Comparison of ENCODE assay signal across 39 cellular contexts in genomic region chr2:128807317-128807716, GRCh38.
"Had no signal": no experiment of that assay in that cellular context is flagged by ENCODE, and none has a peak within 500 bp of the region (broad histone marks: within the 10 kb centered on the region; RNA-seq: fewer than 3 reads in every experiment).

No MANE protein-coding gene starts in this region.

- H3K4me1 ChIP-seq: ascending aorta, body of pancreas, breast epithelium had no signal

- H3K36me3 ChIP-seq: adrenal gland, ascending aorta, brain microvascular endothelial cell, breast epithelium, cardiac muscle cell had no signal

- H3K9me3 ChIP-seq: adrenal gland, ascending aorta, body of pancreas, breast epithelium had no signal

- H3K27ac Mint-ChIP-seq: activated naive CD4-positive, alpha-beta T cell treated with anti-CD3 and anti-CD28 coated beads for 36 hours; activated naive CD4-positive, alpha-beta T cell treated with anti-CD3 and anti-CD28 coated beads, Interleukin-2, amount 10 ng/mL, durations not matched to agents 7 days and 5 days; activated naive CD4-positive, alpha-beta T cell treated with anti-CD3 and anti-CD28 coated beads, Interleukin-2, amount 50 U/mL, for 24 hours; activated naive CD4-positive, alpha-beta T cell treated with anti-CD3 and anti-CD28 coated beads, Interleukin-2, amount 50 U/mL, for 72 hours; activated naive CD8-positive, alpha-beta T cell; activated naive CD8-positive, alpha-beta T cell treated with anti-CD3 and anti-CD28 coated beads for 36 hours; activated naive CD8-positive, alpha-beta T cell treated with anti-CD3 and anti-CD28 coated beads, Interleukin-2, amount 10 ng/mL, durations not matched to agents 7 days and 5 days; activated naive CD8-positive, alpha-beta T cell treated with anti-CD3 and anti-CD28 coated beads, Interleukin-2, amount 50 U/mL, for 24 hours; activated T-cell treated with anti-CD3 and anti-CD28 coated beads, Interleukin-2, amount 50 U/mL, for 72 hours; activated T-helper 1 cell treated with anti-CD3 and anti-CD28 coated beads, Interleukin-12 subunit alpha, Interleukin-12 subunit beta, Interleukin-2, Interleukin-4 antibody, amounts not matched to agents 30 ng/mL and 10 ng/mL and 1 ng/mL, durations not matched to agents 14 hours and 24 hours and 36 hours; activated T-helper 17 cell treated with anti-CD3 and anti-CD28 coated beads, Interleukin-2, amount 50 U/mL, for 72 hours; activated T-helper 2 cell treated with anti-CD3 and anti-CD28 coated beads, Interferon-gamma antibody, Interleukin-2, Interleukin-4, amounts not matched to agents 10 μg/mL and 5 μg/mL and 100 μg/mL, durations not matched to agents 14 hours and 24 hours and 36 hours; brain had no signal

- H3K27me3 ChIP-seq: adrenal gland, ascending aorta, body of pancreas, brain microvascular endothelial cell, breast epithelium, cardiac muscle cell had no signal

- FAIRE-seq: astrocyte, bronchial epithelial cell, colon had no signal

- H3K4me1 Mint-ChIP-seq: activated naive CD4-positive, alpha-beta T cell treated with anti-CD3 and anti-CD28 coated beads, Interleukin-2, amount 10 ng/mL, durations not matched to agents 7 days and 5 days; activated naive CD4-positive, alpha-beta T cell treated with anti-CD3 and anti-CD28 coated beads, Interleukin-2, amount 50 U/mL, for 24 hours; activated naive CD8-positive, alpha-beta T cell treated with anti-CD3 and anti-CD28 coated beads for 36 hours; activated naive CD8-positive, alpha-beta T cell treated with anti-CD3 and anti-CD28 coated beads, Interleukin-2, amount 10 ng/mL, durations not matched to agents 7 days and 5 days; activated naive CD8-positive, alpha-beta T cell treated with anti-CD3 and anti-CD28 coated beads, Interleukin-2, amount 50 U/mL, for 24 hours; activated T-helper 17 cell treated with anti-CD3 and anti-CD28 coated beads, Interleukin-2, amount 50 U/mL, for 72 hours; central memory CD8-positive, alpha-beta T cell had no signal

- DNase-seq: activated effector memory CD4-positive, alpha-beta T cell treated with anti-CD3 and anti-CD28 coated beads, Interleukin-2, amount 50 U/mL, for 16 hours; activated effector memory CD4-positive, alpha-beta T cell treated with Interleukin-2 at 50 U/mL for 16 hours; activated gamma-delta T cell; activated gamma-delta T cell treated with Interleukin-2 at 50 U/mL for 16 hours; activated naive CD4-positive, alpha-beta T cell; activated naive CD4-positive, alpha-beta T cell treated with anti-CD3 and anti-CD28 coated beads for 36 hours; activated naive CD4-positive, alpha-beta T cell treated with anti-CD3 and anti-CD28 coated beads, Interleukin-2, amount 10 ng/mL, durations not matched to agents 7 days and 5 days; activated naive CD4-positive, alpha-beta T cell treated with anti-CD3 and anti-CD28 coated beads, Interleukin-2, amount 50 U/mL, for 16 hours; activated naive CD4-positive, alpha-beta T cell treated with Interleukin-2 at 50 U/mL for 16 hours; activated naive CD8-positive, alpha-beta T cell treated with anti-CD3 and anti-CD28 coated beads for 36 hours; activated naive CD8-positive, alpha-beta T cell treated with anti-CD3 and anti-CD28 coated beads, Interleukin-2, amount 10 ng/mL, durations not matched to agents 7 days and 5 days; activated naive CD8-positive, alpha-beta T cell treated with anti-CD3 and anti-CD28 coated beads, Interleukin-2, amount 50 U/mL, for 24 hours; activated T-cell treated with anti-CD3 and anti-CD28 coated beads, Interleukin-2, amount 50 U/mL, for 4 hours; activated T-cell treated with anti-CD3 and anti-CD28 coated beads, Interleukin-2, amount 50 U/mL, for 48 hours; activated T-cell treated with anti-CD3 and anti-CD28 coated beads, Interleukin-2, amount 50 U/mL, for 72 hours; adrenal gland; amniotic stem cell; amygdala; anterior cingulate cortex; aorta; body of pancreas; brain microvascular endothelial cell; caudate nucleus; central memory CD4-positive, alpha-beta T cell; cerebellar nuclear complex had no signal

- H3K4me3 ChIP-seq: adrenal gland, ascending aorta, body of pancreas, breast epithelium, cardiac muscle cell had no signal

- H3K27ac ChIP-seq: adrenal gland, ascending aorta, body of pancreas, brain microvascular endothelial cell, breast epithelium, cardiac muscle cell had no signal

- H3K36me3 Mint-ChIP-seq: activated naive CD4-positive, alpha-beta T cell treated with anti-CD3 and anti-CD28 coated beads, Interleukin-2, amount 10 ng/mL, durations not matched to agents 7 days and 5 days; activated naive CD4-positive, alpha-beta T cell treated with anti-CD3 and anti-CD28 coated beads, Interleukin-2, amount 50 U/mL, for 24 hours; activated naive CD4-positive, alpha-beta T cell treated with anti-CD3 and anti-CD28 coated beads, Interleukin-2, amount 50 U/mL, for 72 hours; activated naive CD8-positive, alpha-beta T cell; activated naive CD8-positive, alpha-beta T cell treated with anti-CD3 and anti-CD28 coated beads for 36 hours; activated naive CD8-positive, alpha-beta T cell treated with anti-CD3 and anti-CD28 coated beads, Interleukin-2, amount 10 ng/mL, durations not matched to agents 7 days and 5 days had no signal

- ATAC-seq: activated naive CD4-positive, alpha-beta T cell treated with anti-CD3 and anti-CD28 coated beads, Interleukin-2, amount 50 U/mL, for 72 hours; activated naive CD8-positive, alpha-beta T cell treated with anti-CD3 and anti-CD28 coated beads, Interleukin-2, amount 50 U/mL, for 24 hours; activated T-cell treated with anti-CD3 and anti-CD28 coated beads, Interleukin-2, amount 50 U/mL, for 4 hours; activated T-cell treated with anti-CD3 and anti-CD28 coated beads, Interleukin-2, amount 50 U/mL, for 72 hours; activated T-helper 17 cell treated with anti-CD3 and anti-CD28 coated beads, Interleukin-2, amount 50 U/mL, for 72 hours; body of pancreas had no signal

- H3K27me3 Mint-ChIP-seq: activated naive CD4-positive, alpha-beta T cell treated with anti-CD3 and anti-CD28 coated beads, Interleukin-2, amount 10 ng/mL, durations not matched to agents 7 days and 5 days; activated naive CD4-positive, alpha-beta T cell treated with anti-CD3 and anti-CD28 coated beads, Interleukin-2, amount 50 U/mL, for 24 hours; activated naive CD8-positive, alpha-beta T cell treated with anti-CD3 and anti-CD28 coated beads, Interleukin-2, amount 50 U/mL, for 24 hours; activated T-helper 17 cell treated with anti-CD3 and anti-CD28 coated beads, Interleukin-2, amount 50 U/mL, for 72 hours had no signal

- H3K4me3 Mint-ChIP-seq: activated naive CD4-positive, alpha-beta T cell treated with anti-CD3 and anti-CD28 coated beads for 36 hours; activated naive CD4-positive, alpha-beta T cell treated with anti-CD3 and anti-CD28 coated beads, Interleukin-2, amount 10 ng/mL, durations not matched to agents 7 days and 5 days; activated naive CD4-positive, alpha-beta T cell treated with anti-CD3 and anti-CD28 coated beads, Interleukin-2, amount 50 U/mL, for 24 hours; activated naive CD8-positive, alpha-beta T cell; activated naive CD8-positive, alpha-beta T cell treated with anti-CD3 and anti-CD28 coated beads for 36 hours; activated naive CD8-positive, alpha-beta T cell treated with anti-CD3 and anti-CD28 coated beads, Interleukin-2, amount 10 ng/mL, durations not matched to agents 7 days and 5 days; activated naive CD8-positive, alpha-beta T cell treated with anti-CD3 and anti-CD28 coated beads, Interleukin-2, amount 50 U/mL, for 24 hours; activated T-cell treated with anti-CD3 and anti-CD28 coated beads, Interleukin-2, amount 50 U/mL, for 4 hours; activated T-cell treated with anti-CD3 and anti-CD28 coated beads, Interleukin-2, amount 50 U/mL, for 72 hours; activated T-helper 1 cell treated with anti-CD3 and anti-CD28 coated beads, Interleukin-12 subunit alpha, Interleukin-12 subunit beta, Interleukin-2, Interleukin-4 antibody, amounts not matched to agents 30 ng/mL and 10 ng/mL and 1 ng/mL, durations not matched to agents 14 hours and 24 hours and 36 hours; activated T-helper 17 cell treated with anti-CD3 and anti-CD28 coated beads, Interleukin-2, amount 50 U/mL, for 72 hours; brain; central memory CD8-positive, alpha-beta T cell had no signal

- H3K9me3 Mint-ChIP-seq: activated naive CD4-positive, alpha-beta T cell treated with anti-CD3 and anti-CD28 coated beads for 36 hours; activated naive CD4-positive, alpha-beta T cell treated with anti-CD3 and anti-CD28 coated beads, Interleukin-2, amount 50 U/mL, for 24 hours; activated T-helper 17 cell treated with anti-CD3 and anti-CD28 coated beads, Interleukin-2, amount 50 U/mL, for 72 hours; central memory CD8-positive, alpha-beta T cell had no signal
